ENCODE assay signal across 8 cellular contexts in genomic region chr2:28566441-28567075, GRCh38.
DNase-seq lines count a peak whose midpoint lies in the region; ATAC-seq lines count a peak whose summit lies in the region.

No MANE protein-coding gene starts in this region.

- no peaks in the 10 kb centered on the region for H3K9me3 Mint-ChIP-seq in CD4-positive, alpha-beta memory T cell

- POLR2A ChIA-PET in CD4-positive, alpha-beta memory T cell (lab: Charles Lee; ENCODE audit: partially characterized antibody), result interaction anchor here (0.9 to 3.3 kb wide), 10 partner anchors 18 to 304 kb away, joined by 3 to 24 read pairs (median 4); partner anchors contain the start of genes PPP1CB and TRMT61B

- H3K27me3 Mint-ChIP-seq in CD4-positive, alpha-beta memory T cell, result peaks cover 0 to 2% of the 10 kb centered on the region in 2 donors

- intact Hi-C loops in CD4-positive, alpha-beta memory T cell (cut with micrococcal nuclease), result loop anchor here (1.0 to 10.0 kb wide), 6 partner anchors 20 to 388 kb away; partner anchors contain the start of gene SPDYA

- WGBS in ectodermal cell, 2 experiments, result 2 to 3% methylated on average over 43 of the region's 43 CpGs

- CTCF ChIA-PET in CD4-positive, alpha-beta memory T cell (lab: Charles Lee; ENCODE audit: partially characterized antibody), result interaction anchor here (0.6 to 4.8 kb wide), 26 partner anchors 8 to 385 kb away, joined by 3 to 75 read pairs (median 4); partner anchors contain the start of gene PPP1CB

- H3K27ac ChIP-seq in CD4-positive, alpha-beta memory T cell (ENCODE audit: low read depth, low read length), result peak overlapping the region; percentile 49
- no peak overlapping the region for H3K27ac ChIP-seq in ectodermal cell (ENCODE audit: insufficient read depth, low read depth, low read length, poor library complexity, severe bottlenecking)

- peaks cover 0 to 4% of the 10 kb centered on the region in 2 donors for H3K36me3 Mint-ChIP-seq in CD4-positive, alpha-beta memory T cell

- peak; percentile 84 to 92 (median 87) for DNase-seq in CD4-positive, alpha-beta memory T cell
- DNase-seq in HK-2 (ENCODE audit: unreplicated experiment) (peak; percentile 90), NCI-H82 treated with DMSO at 0.1 percent for 48 hours (lab: John Stamatoyannopoulos, UW; ENCODE audit: unreplicated experiment) (peak; percentile 53), lung microvascular endothelial cell (ENCODE audit: low read depth in 2 of 2) (peak; percentile 85 to 89)
- DNase-seq in activated CD8-positive, alpha-beta memory T cell treated with anti-CD3 and anti-CD28 coated beads for 1 hour (ENCODE audit: extremely low read depth in 1 of 2, low read depth in 1 of 2), result peak; percentile 61 to 85
- peak; percentile 81 to 83 (median 82) for DNase-seq in stimulated activated CD4-positive, alpha-beta T cell treated with anti-CD3 and anti-CD28 coated beads, TNF-alpha, amount 100 ng/mL, for 4 hours (ENCODE audit: low read depth in 3 of 3)

- H3K9me3 ChIP-seq in CD4-positive, alpha-beta memory T cell (ENCODE audit: control insufficient read depth in 1 of 2, low read length in 2 of 2), result no peaks in the 10 kb centered on the region
- no peaks in the 10 kb centered on the region for H3K9me3 ChIP-seq in ectodermal cell (ENCODE audit: control insufficient read depth, low read length)

- peaks cover 10 to 30% (median 18%) of the 10 kb centered on the region in 4 donors for H3K4me1 Mint-ChIP-seq in CD4-positive, alpha-beta memory T cell

- H3K27me3 ChIP-seq in CD4-positive, alpha-beta memory T cell (ENCODE audit: insufficient read depth, low read length), result no peaks in the 10 kb centered on the region
- H3K27me3 ChIP-seq in ectodermal cell (ENCODE audit: control insufficient read depth, insufficient read depth, low read length, poor library complexity, severe bottlenecking), result peaks cover 11% of the 10 kb centered on the region

- H3K4me1 ChIP-seq in CD4-positive, alpha-beta memory T cell (ENCODE audit: insufficient read depth, low read length), result peaks cover 11% of the 10 kb centered on the region
- H3K4me1 ChIP-seq in ectodermal cell (ENCODE audit: control insufficient read depth, insufficient read depth, low read length), result no peaks in the 10 kb centered on the region

- peak overlapping the region; percentile 90 to 97 (median 94) for H3K4me3 Mint-ChIP-seq in CD4-positive, alpha-beta memory T cell

- peak; percentile 97 for ATAC-seq in GM19463 (IDR thresholded peaks at IDR 0.05; ENCODE audit: unreplicated experiment)

- peak overlapping the region; percentile 17 to 49 for H3K4me3 ChIP-seq in CD4-positive, alpha-beta memory T cell (ENCODE audit: low read length in 2 of 2)
- H3K4me3 ChIP-seq in ectodermal cell (ENCODE audit: insufficient read depth, low read depth, low read length), result peak overlapping the region; percentile 46

- H3K36me3 ChIP-seq in CD4-positive, alpha-beta memory T cell (ENCODE audit: insufficient read depth, low read length), result no peaks in the 10 kb centered on the region
- no peaks in the 10 kb centered on the region for H3K36me3 ChIP-seq in ectodermal cell (ENCODE audit: control insufficient read depth, insufficient read depth, low read length)

- H3K27ac Mint-ChIP-seq in CD4-positive, alpha-beta memory T cell, result peak overlapping the region; percentile 90 to 97 (median 95)
